ENCODE assay signal across 26 cellular contexts in genomic region chr2:61059382-61059781, GRCh38.
"Had no signal": no experiment of that assay in that cellular context is flagged by ENCODE, and none has a peak within 500 bp of the region (broad histone marks: within the 10 kb centered on the region; RNA-seq: fewer than 3 reads in every experiment).

No MANE protein-coding gene starts in this region.

- H3K36me3 ChIP-seq: suprapubic skin, thyroid gland, transverse colon, upper lobe of right lung, uterus had no signal

- H3K4me1 ChIP-seq: suprapubic skin, testis, thyroid gland, tibial artery, transverse colon, upper lobe of left lung, upper lobe of right lung, uterus, vagina had no signal

- DNase-seq: stimulated activated CD4-positive, alpha-beta T cell treated with anti-CD3 and anti-CD28 coated beads, Interleukin-2, amount 100 ng/mL, for 48 hours; stimulated activated CD4-positive, alpha-beta T cell treated with anti-CD3 and anti-CD28 coated beads, Interleukin-4, amount 100 ng/mL, for 1 hour; stimulated activated CD4-positive, alpha-beta T cell treated with anti-CD3 and anti-CD28 coated beads, Interleukin-4, amount 100 ng/mL, for 24 hours; stimulated activated CD4-positive, alpha-beta T cell treated with anti-CD3 and anti-CD28 coated beads, Interleukin-4, amount 100 ng/mL, for 4 hours; stimulated activated CD8-positive, alpha-beta memory T cell treated with anti-CD3 and anti-CD28 coated beads, Interleukin-4, amount 100 ng/mL, for 48 hours; stimulated activated naive B cell treated with anti-CD40 and anti-IgM and Interleukin-4, amounts not matched to agents 10 μg/mL and 1 μg/mL and 100 μg/mL, for 72 hours; stimulated activated naive CD4-positive, alpha-beta T cell; stimulated activated naive CD4-positive, alpha-beta T cell treated with Interleukin-2 at 50 U/mL for 16 hours; stimulated activated naive CD8-positive, alpha-beta T cell treated with anti-CD3 and anti-CD28 coated beads, Interleukin-15, amount 100 ng/mL, for 72 hours; stimulated activated naive CD8-positive, alpha-beta T cell treated with anti-CD3 and anti-CD28 coated beads, Interleukin-15, Interleukin-2, amounts not matched to agents 100 U/mL and 50 U/mL, for 24 hours; stomach; substantia nigra; testis; thyroid gland; tibial artery; transverse colon; trophoblast cell; upper lobe of left lung; upper lobe of right lung; uterus had no signal

- H3K4me3 ChIP-seq: stomach, suprapubic skin, testis, thoracic aorta, thyroid gland, tibial artery, transverse colon, upper lobe of left lung, upper lobe of right lung, uterus, vagina had no signal

- H3K9me3 ChIP-seq: stomach, suprapubic skin, testis, thoracic aorta, thyroid gland, tibial artery, transverse colon, upper lobe of left lung, upper lobe of right lung, uterus, vagina had no signal

- FAIRE-seq: urothelium cell line had no signal

- H3K27ac ChIP-seq: stomach, suprapubic skin, testis, thoracic aorta, thyroid gland, tibial artery, transverse colon, upper lobe of left lung, upper lobe of right lung, uterus, vagina had no signal

- ATAC-seq: stimulated activated effector memory CD8-positive, alpha-beta T cell treated with anti-CD3 and anti-CD28 coated beads, Interleukin-12 subunit alpha, Interleukin-12 subunit beta, amount 100 ng/mL, for 72 hours; stimulated activated memory B cell treated with anti-CD40 and anti-IgM and Interleukin-4, amounts not matched to agents 10 μg/mL and 1 μg/mL and 100 μg/mL, for 72 hours; stimulated activated naive B cell treated with anti-CD40 and anti-IgM and Interleukin-4, amounts not matched to agents 10 μg/mL and 1 μg/mL and 100 μg/mL, for 72 hours; stimulated activated naive CD8-positive, alpha-beta T cell treated with anti-CD3 and anti-CD28 coated beads, Interleukin-15, amount 100 ng/mL, for 72 hours; stimulated activated naive CD8-positive, alpha-beta T cell treated with anti-CD3 and anti-CD28 coated beads, Interleukin-15, Interleukin-2, amounts not matched to agents 100 U/mL and 50 U/mL, for 24 hours; upper lobe of right lung had no signal

- H3K27me3 ChIP-seq: stomach, suprapubic skin, testis, thyroid gland, tibial artery, transverse colon, upper lobe of left lung, upper lobe of right lung, uterus, vagina had no signal
